ENCODE assay signal across 1 cellular context in genomic region chr7:65750511-65751344, GRCh38.
TF ChIP-seq lines count a peak whose summit lies in the region.

No MANE protein-coding gene starts in this region.

TF ChIP-seq in HepG2, 621 proteins besides CTCF, POLR2A, EP300 and RAD21 (continued from another document and continues in another):
- TF ChIP-seq, protein P1, sequence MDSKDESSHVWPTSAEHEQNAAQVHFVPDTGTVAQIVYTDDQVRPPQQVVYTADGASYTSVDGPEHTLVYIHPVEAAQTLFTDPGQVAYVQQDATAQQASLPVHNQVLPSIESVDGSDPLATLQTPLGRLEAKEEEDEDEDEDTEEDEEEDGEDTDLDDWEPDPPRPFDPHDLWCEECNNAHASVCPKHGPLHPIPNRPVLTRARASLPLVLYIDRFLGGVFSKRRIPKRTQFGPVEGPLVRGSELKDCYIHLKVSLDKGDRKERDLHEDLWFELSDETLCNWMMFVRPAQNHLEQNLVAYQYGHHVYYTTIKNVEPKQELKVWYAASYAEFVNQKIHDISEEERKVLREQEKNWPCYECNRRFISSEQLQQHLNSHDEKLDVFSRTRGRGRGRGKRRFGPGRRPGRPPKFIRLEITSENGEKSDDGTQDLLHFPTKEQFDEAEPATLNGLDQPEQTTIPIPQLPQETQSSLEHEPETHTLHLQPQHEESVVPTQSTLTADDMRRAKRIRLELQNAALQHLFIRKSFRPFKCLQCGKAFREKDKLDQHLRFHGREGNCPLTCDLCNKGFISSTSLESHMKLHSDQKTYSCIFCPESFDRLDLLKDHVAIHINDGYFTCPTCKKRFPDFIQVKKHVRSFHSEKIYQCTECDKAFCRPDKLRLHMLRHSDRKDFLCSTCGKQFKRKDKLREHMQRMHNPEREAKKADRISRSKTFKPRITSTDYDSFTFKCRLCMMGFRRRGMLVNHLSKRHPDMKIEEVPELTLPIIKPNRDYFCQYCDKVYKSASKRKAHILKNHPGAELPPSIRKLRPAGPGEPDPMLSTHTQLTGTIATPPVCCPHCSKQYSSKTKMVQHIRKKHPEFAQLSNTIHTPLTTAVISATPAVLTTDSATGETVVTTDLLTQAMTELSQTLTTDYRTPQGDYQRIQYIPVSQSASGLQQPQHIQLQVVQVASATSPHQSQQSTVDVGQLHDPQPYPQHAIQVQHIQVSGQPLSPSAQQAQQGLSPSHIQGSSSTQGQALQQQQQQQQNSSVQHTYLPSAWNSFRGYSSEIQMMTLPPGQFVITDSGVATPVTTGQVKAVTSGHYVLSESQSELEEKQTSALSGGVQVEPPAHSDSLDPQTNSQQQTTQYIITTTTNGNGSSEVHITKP (CRISPR knock-in tag; IDR thresholded peaks at IDR 0.05; ENCODE audit: low read depth) = peak; percentile 50; the same call in 1 of the 2 replicates
- TF ChIP-seq ZMYM2 (CRISPR knock-in tag; IDR thresholded peaks at IDR 0.05) = no peak
- TF ChIP-seq KIAA2018 (CRISPR knock-in tag; IDR thresholded peaks at IDR 0.05; ENCODE audit: borderline replicate concordance) = no peak
- TF ChIP-seq AHR (CRISPR knock-in tag; IDR thresholded peaks at IDR 0.05) = no peak
- no peak for TF ChIP-seq SOX5 (CRISPR knock-in tag; IDR thresholded peaks at IDR 0.05; ENCODE audit: borderline replicate concordance)
- TF ChIP-seq ZBTB21 (CRISPR knock-in tag; IDR thresholded peaks at IDR 0.05) = no peak
- no peak; the same call in 1 of the 2 replicates for TF ChIP-seq YEATS2 (CRISPR knock-in tag; IDR thresholded peaks at IDR 0.05; ENCODE audit: borderline replicate concordance)
- TF ChIP-seq, protein P2, sequence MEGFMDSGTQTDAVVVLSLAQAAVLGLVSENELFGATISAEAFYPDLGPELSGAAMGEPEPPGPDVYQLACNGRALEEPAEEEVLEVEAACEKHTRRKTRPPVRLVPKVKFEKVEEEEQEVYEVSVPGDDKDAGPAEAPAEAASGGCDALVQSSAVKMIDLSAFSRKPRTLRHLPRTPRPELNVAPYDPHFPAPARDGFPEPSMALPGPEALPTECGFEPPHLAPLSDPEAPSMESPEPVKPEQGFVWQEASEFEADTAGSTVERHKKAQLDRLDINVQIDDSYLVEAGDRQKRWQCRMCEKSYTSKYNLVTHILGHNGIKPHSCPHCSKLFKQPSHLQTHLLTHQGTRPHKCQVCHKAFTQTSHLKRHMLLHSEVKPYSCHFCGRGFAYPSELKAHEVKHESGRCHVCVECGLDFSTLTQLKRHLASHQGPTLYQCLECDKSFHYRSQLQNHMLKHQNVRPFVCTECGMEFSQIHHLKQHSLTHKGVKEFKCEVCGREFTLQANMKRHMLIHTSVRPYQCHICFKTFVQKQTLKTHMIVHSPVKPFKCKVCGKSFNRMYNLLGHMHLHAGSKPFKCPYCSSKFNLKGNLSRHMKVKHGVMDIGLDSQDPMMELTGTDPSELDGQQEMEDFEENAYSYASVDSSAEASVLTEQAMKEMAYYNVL (CRISPR knock-in tag; IDR thresholded peaks at IDR 0.05; ENCODE audit: borderline replicate concordance) = no peak
- peak; percentile 44; the same call in 1 of the 2 replicates for TF ChIP-seq MTA1 (CRISPR knock-in tag; IDR thresholded peaks at IDR 0.05; ENCODE audit: borderline replicate concordance)
- no peak for TF ChIP-seq ZNF280D (CRISPR knock-in tag; IDR thresholded peaks at IDR 0.05)
- no peak for TF ChIP-seq FOSL1 (CRISPR knock-in tag; IDR thresholded peaks at IDR 0.05; ENCODE audit: borderline replicate concordance)
- 0 out of 2 replicates have a peak, but pooled peaks have one; percentile 54 for TF ChIP-seq ZNF33A (CRISPR knock-in tag; IDR thresholded peaks at IDR 0.05; ENCODE audit: borderline replicate concordance)
- no peak for TF ChIP-seq ZNF83 (CRISPR knock-in tag; IDR thresholded peaks at IDR 0.05; ENCODE audit: borderline replicate concordance)
- peak; percentile 44 for TF ChIP-seq ELF1 (CRISPR knock-in tag; IDR thresholded peaks at IDR 0.05)
- no peak for TF ChIP-seq ZNF713 (CRISPR knock-in tag; IDR thresholded peaks at IDR 0.05)
- no peak for TF ChIP-seq CCAR2 (optimal IDR thresholded peaks at IDR 0.05; ENCODE audit: low read depth, low read length)
- TF ChIP-seq ZNF414 (CRISPR knock-in tag; IDR thresholded peaks at IDR 0.05) = no peak
- no peak for TF ChIP-seq HOXA9 (CRISPR knock-in tag; IDR thresholded peaks at IDR 0.05; ENCODE audit: borderline replicate concordance)
- TF ChIP-seq ZNF343 (CRISPR knock-in tag; IDR thresholded peaks at IDR 0.05) = no peak
- no peak for TF ChIP-seq MED1 (CRISPR knock-in tag; IDR thresholded peaks at IDR 0.05)
- TF ChIP-seq, protein P3, sequence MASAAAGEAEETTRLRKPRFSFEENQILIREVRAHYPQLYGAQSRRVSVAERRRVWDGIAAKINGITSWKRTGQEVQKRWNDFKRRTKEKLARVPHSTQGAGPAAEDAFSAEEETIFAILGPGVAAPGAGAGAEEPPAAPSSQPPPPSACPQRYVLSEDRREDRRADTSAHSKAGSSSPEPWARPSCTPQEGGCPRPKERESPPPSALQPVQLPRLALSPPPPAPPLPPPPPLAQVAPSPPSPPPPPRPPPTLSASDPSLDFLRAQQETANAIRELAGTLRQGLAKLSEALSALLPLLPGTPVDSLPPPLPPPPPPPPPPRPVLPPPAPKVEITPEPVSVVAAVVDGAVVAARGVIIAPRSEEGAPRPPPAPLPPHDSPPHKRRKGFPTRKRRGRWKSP (CRISPR knock-in tag; IDR thresholded peaks at IDR 0.05) = peak; percentile 72; the same call in 1 of the 2 replicates
- TF ChIP-seq MED13 (CRISPR knock-in tag; IDR thresholded peaks at IDR 0.05) = no peak
- 0 out of 2 replicates have a peak, but pooled peaks have one; percentile 31 for TF ChIP-seq BRD4 (CRISPR knock-in tag; IDR thresholded peaks at IDR 0.05)
- no peak for TF ChIP-seq NR2F2 (IDR thresholded peaks at IDR 0.05; ENCODE audit: borderline replicate concordance, low read depth)
- no peak for TF ChIP-seq ZFYVE20 (CRISPR knock-in tag; IDR thresholded peaks at IDR 0.05; ENCODE audit: borderline replicate concordance, low read depth)
- TF ChIP-seq ZBTB8A (CRISPR knock-in tag; IDR thresholded peaks at IDR 0.05; ENCODE audit: borderline replicate concordance, low read depth) = no peak
- no peak for TF ChIP-seq HNF4A (CRISPR knock-in tag; IDR thresholded peaks at IDR 0.05)
- TF ChIP-seq JDP2 (CRISPR knock-in tag; IDR thresholded peaks at IDR 0.05; ENCODE audit: borderline replicate concordance) = no peak
- TF ChIP-seq GLI4 (CRISPR knock-in tag; IDR thresholded peaks at IDR 0.05; ENCODE audit: borderline replicate concordance) = no peak; the same call in 1 of the 2 replicates
- no peak for TF ChIP-seq CREBL2 (CRISPR knock-in tag; IDR thresholded peaks at IDR 0.05; ENCODE audit: borderline replicate concordance)
- no peak for TF ChIP-seq PCBP1 (IDR thresholded peaks at IDR 0.05; ENCODE audit: borderline replicate concordance, low read depth, low read length)
- TF ChIP-seq ZNF337 (CRISPR knock-in tag; IDR thresholded peaks at IDR 0.05; ENCODE audit: borderline replicate concordance, low read depth) = no peak
- no peak for TF ChIP-seq ZFP36L1 (CRISPR knock-in tag; IDR thresholded peaks at IDR 0.05)
- no peak for TF ChIP-seq ZNF543 (CRISPR knock-in tag; IDR thresholded peaks at IDR 0.05)
- TF ChIP-seq SP5 (CRISPR knock-in tag; IDR thresholded peaks at IDR 0.05; ENCODE audit: borderline replicate concordance, low read depth) = 0 out of 2 replicates have a peak, but pooled peaks have one; percentile 41
- TF ChIP-seq, protein P4, sequence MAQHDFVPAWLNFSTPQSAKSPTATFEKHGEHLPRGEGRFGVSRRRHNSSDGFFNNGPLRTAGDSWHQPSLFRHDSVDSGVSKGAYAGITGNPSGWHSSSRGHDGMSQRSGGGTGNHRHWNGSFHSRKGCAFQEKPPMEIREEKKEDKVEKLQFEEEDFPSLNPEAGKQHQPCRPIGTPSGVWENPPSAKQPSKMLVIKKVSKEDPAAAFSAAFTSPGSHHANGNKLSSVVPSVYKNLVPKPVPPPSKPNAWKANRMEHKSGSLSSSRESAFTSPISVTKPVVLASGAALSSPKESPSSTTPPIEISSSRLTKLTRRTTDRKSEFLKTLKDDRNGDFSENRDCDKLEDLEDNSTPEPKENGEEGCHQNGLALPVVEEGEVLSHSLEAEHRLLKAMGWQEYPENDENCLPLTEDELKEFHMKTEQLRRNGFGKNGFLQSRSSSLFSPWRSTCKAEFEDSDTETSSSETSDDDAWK (CRISPR knock-in tag; IDR thresholded peaks at IDR 0.05) = no peak
- no peak for TF ChIP-seq MATR3 (CRISPR knock-in tag; IDR thresholded peaks at IDR 0.05)
- TF ChIP-seq CREB1 (IDR thresholded peaks at IDR 0.05) = peak; percentile 11; the same call in 1 of the 2 replicates
- no peak for TF ChIP-seq CREB1 (CRISPR knock-in tag; IDR thresholded peaks at IDR 0.05)
- no peak for TF ChIP-seq ZNF282 (IDR thresholded peaks at IDR 0.05; ENCODE audit: partially characterized antibody)
- TF ChIP-seq NONO (IDR thresholded peaks at IDR 0.05) = no peak
- TF ChIP-seq NONO (CRISPR knock-in tag; conservative IDR thresholded peaks at IDR 0.05) = peak; percentile 71
- TF ChIP-seq TBX3 (IDR thresholded peaks at IDR 0.05; ENCODE audit: borderline replicate concordance) = no peak
